ENCODE assay signal across 9 cellular contexts in genomic region chr11:92226331-92227232, GRCh38. TPM values are rescaled to one million over a fixed set of nuclear protein-coding genes. Genes with fewer than 3 reads are reported as not detected.
DNase-seq lines count a peak whose midpoint lies in the region; ATAC-seq, FAIRE-seq and TF ChIP-seq lines count a peak whose summit lies in the region.
"Had no signal": no experiment of that assay in that cellular context is flagged by ENCODE, and none has a peak within 500 bp of the region (broad histone marks: within the 10 kb centered on the region; RNA-seq: fewer than 3 reads in every experiment).

No MANE protein-coding gene starts in this region.

- BruUV-seq in Panc1 (replicated peaks; lab: Mats Ljungman, UMichigan): no TSS peak

- in situ Hi-C loops in Panc1 (cut with HindIII; ENCODE audit: low pct_unique_long_range_greater_than_20kb, low sequenced_read_pairs): no loop called here
- in situ Hi-C loops in HAP-1 (cut with MboI; ENCODE audit: low sequenced_read_pairs): no loop called here

- POLR2A ChIA-PET in Panc1 (lab: Charles Lee): no interaction called here

- WGBS in prostate gland: under 1% methylated on average over 65 of the region's 65 CpGs

- intact Hi-C loops in Panc1 (cut with micrococcal nuclease; ENCODE audit: unreplicated experiment): no loop called here
- intact Hi-C loops in left ventricle myocardium inferior (cut with micrococcal nuclease): no loop called here
- intact Hi-C loops in prostate gland (cut with DNase I): loop anchor here (5.0 to 10.0 kb wide), 5 partner anchors 108 to 641 kb away; no protein-coding TSS in a partner anchor

- H3K4me1 ChIP-seq in Panc1 (ENCODE audit: control insufficient read depth, insufficient read depth, low read length): peaks cover 3% of the 10 kb centered on the region; the same call in 1 of the 2 replicates
- peaks cover 35% of the 10 kb centered on the region for H3K4me1 ChIP-seq in left ventricle myocardium inferior
- H3K4me1 ChIP-seq in prostate gland (replicated peaks): no peaks in the 10 kb centered on the region
- no peaks in the 10 kb centered on the region for H3K4me1 ChIP-seq in HAP-1
- H3K4me1 ChIP-seq: adrenal gland had no signal

- no peak for TF ChIP-seq CTCF in Panc1 (IDR thresholded peaks at IDR 0.05)
- no peak for TF ChIP-seq CTCF in left ventricle myocardium inferior (IDR thresholded peaks at IDR 0.05; ENCODE audit: borderline replicate concordance)
- no peak for TF ChIP-seq CTCF in prostate gland (IDR thresholded peaks at IDR 0.05)

- ATAC-seq in Panc1: peak; percentile 46

- H3K27me3 ChIP-seq in Panc1 (ENCODE audit: control insufficient read depth, insufficient read depth, low read length) (peaks cover 36% of the 10 kb centered on the region), left ventricle myocardium inferior (ENCODE audit: low read depth) (peaks cover 99% of the 10 kb centered on the region), prostate gland (replicated peaks; ENCODE audit: insufficient read depth) (peaks cover 17% of the 10 kb centered on the region), HAP-1 (ENCODE audit: low read depth) (peaks cover 61% of the 10 kb centered on the region)

- no peaks in the 10 kb centered on the region for H3K9me3 ChIP-seq in Panc1 (ENCODE audit: control insufficient read depth, insufficient read depth, low read depth, low read length)
- H3K9me3 ChIP-seq in left ventricle myocardium inferior (replicated peaks): no peaks in the 10 kb centered on the region
- no peaks in the 10 kb centered on the region for H3K9me3 ChIP-seq in prostate gland
- H3K9me3 ChIP-seq in HAP-1: no peaks in the 10 kb centered on the region

- FAIRE-seq in GM12891 (lab: Jason Lieb, UNC): no peak

- H3K36me3 ChIP-seq in Panc1 (ENCODE audit: control insufficient read depth, insufficient read depth, low read length): no peaks in the 10 kb centered on the region
- no peaks in the 10 kb centered on the region for H3K36me3 ChIP-seq in left ventricle myocardium inferior
- no peaks in the 10 kb centered on the region for H3K36me3 ChIP-seq in prostate gland
- no peaks in the 10 kb centered on the region for H3K36me3 ChIP-seq in HAP-1 (replicated peaks)
- H3K36me3 ChIP-seq: adrenal gland had no signal

- DNase-seq in EH (ENCODE audit: low read depth) (peak; percentile 35), Panc1 (ENCODE audit: low read depth, low spot score) (no peak), left ventricle myocardium inferior (no peak), prostate gland (ENCODE audit: low spot score) (no peak), KG1 (lab: John Stamatoyannopoulos, UW) (no peak), Kasumi-1 (lab: John Stamatoyannopoulos, UW) (no peak), GM12891 (ENCODE audit: insufficient read length, low spot score) (no peak), HAP-1 (ENCODE audit: low spot score in 2 of 2) (no peak)
- DNase-seq: adrenal gland had no signal

- CTCF ChIA-PET in Panc1 (lab: Charles Lee): no interaction called here

- H3K27ac ChIP-seq in Panc1 (ENCODE audit: low read length): no peak overlapping the region
- H3K27ac ChIP-seq in left ventricle myocardium inferior (replicated peaks): no peak overlapping the region
- H3K27ac ChIP-seq in prostate gland: peak overlapping the region in 1 of 2 donors; percentile 35
- H3K27ac ChIP-seq: adrenal gland had no signal

- TF ChIP-seq POLR2A in prostate gland (IDR thresholded peaks at IDR 0.05) (no peak), GM12891 (IDR thresholded peaks at IDR 0.05; ENCODE audit: low read depth, low read length) (no peak)

- peak overlapping the region; percentile 39 to 40; a peak in 3 of 4 replicates for H3K4me3 ChIP-seq in Panc1 (ENCODE audit: low read depth in 2 of 2, low read length in 2 of 2)
- peak overlapping the region; percentile 60 for H3K4me3 ChIP-seq in left ventricle myocardium inferior
- peak overlapping the region; percentile 33 to 35 for H3K4me3 ChIP-seq in prostate gland
- no peak overlapping the region for H3K4me3 ChIP-seq in HAP-1
- H3K4me3 ChIP-seq: adrenal gland had no signal

TF ChIP-seq in GM12891, 5 proteins besides CTCF, POLR2A, EP300 and RAD21:
- TF ChIP-seq PAX5 (IDR thresholded peaks at IDR 0.05; ENCODE audit: insufficient read depth, low read length, severe bottlenecking): no peak
- no peak for TF ChIP-seq POU2F2 (IDR thresholded peaks at IDR 0.05; ENCODE audit: low read depth, low read length)
- no peak for TF ChIP-seq TAF1 (IDR thresholded peaks at IDR 0.05; ENCODE audit: low read depth, low read length)
- no peak for TF ChIP-seq POLR2AphosphoS5 (IDR thresholded peaks at IDR 0.05; ENCODE audit: low read depth, low read length)

RNA-seq across cellular contexts. Expression of gene FAT3, which starts 2.0 kb away (rescaled TPM):
- 0.33 TPM for total RNA-seq in Panc1 (2021; ENCODE audit: unreplicated experiment)
- polyA plus RNA-seq in Panc1 (2012; ENCODE audit: insufficient read length): 0.29 TPM
- total RNA-seq in left ventricle myocardium inferior: 0.33 TPM
- total RNA-seq in prostate gland: 10 to 100 TPM in 1 of 2 donors, 1 to 10 TPM in 1; 9.6 to 14.4 TPM
- polyA plus RNA-seq in GM12891 (2012; ENCODE audit: low read depth, missing spikeins): not detected
